In genomic region chr12:51087-51486, GRCh38 we compare ENCODE assay signal across 5 cellular contexts. TPM values are rescaled to one million over a fixed set of nuclear protein-coding genes. Genes with fewer than 3 reads are reported as not detected.
"Had no signal": no experiment of that assay in that cellular context is flagged by ENCODE, and none has a peak within 500 bp of the region (broad histone marks: within the 10 kb centered on the region; RNA-seq: fewer than 3 reads in every experiment).

No MANE protein-coding gene starts in this region.

RNA-seq across cellular contexts. Expression of gene IQSEC3, which starts 15.5 kb away (rescaled TPM):
- total RNA-seq: M059J, PC-9, RPMI7951, SJCRH30, SK-MEL-5 had no signal
